ENCODE assay signal across 8 cellular contexts in genomic region chr7:96321041-96321669, GRCh38. TPM values are rescaled to one million over a fixed set of nuclear protein-coding genes. Genes with fewer than 3 reads are reported as not detected.
DNase-seq lines count a peak whose midpoint lies in the region; ATAC-seq and TF ChIP-seq lines count a peak whose summit lies in the region.

No MANE protein-coding gene starts in this region.

- H3K9me3 Mint-ChIP-seq in progenitor cell of endocrine pancreas (ENCODE audit: low read depth), result no peaks in the 10 kb centered on the region

- H3K27ac ChIP-seq in KMS-11, result peak overlapping the region; percentile 86

- H3K4me1 ChIP-seq in KMS-11 (ENCODE audit: low read depth, poor library complexity, severe bottlenecking), result peaks cover 20% of the 10 kb centered on the region

- H3K9ac ChIP-seq in KMS-11, result peak overlapping the region; percentile 94

- H3K4me1 Mint-ChIP-seq in progenitor cell of endocrine pancreas (ENCODE audit: low read depth), result peaks cover 10% of the 10 kb centered on the region

- peak overlapping the region; percentile 97 for H3K27ac Mint-ChIP-seq in progenitor cell of endocrine pancreas

- H3K27me3 Mint-ChIP-seq in progenitor cell of endocrine pancreas, result no peaks in the 10 kb centered on the region

- peak overlapping the region; percentile 95 for H2AFZ ChIP-seq in KMS-11 (ENCODE audit: low read depth)

- peak overlapping the region; percentile 77 for H3K4me2 ChIP-seq in KMS-11

- H3K27me3 ChIP-seq in KMS-11 (ENCODE audit: insufficient read depth, low read depth), result no peaks in the 10 kb centered on the region

- DNase-seq in GDM1 (lab: John Stamatoyannopoulos, UW) (peak; percentile 69), RPMI7951 (ENCODE audit: low read depth) (peak; percentile 85), amniotic stem cell (lab: John Stamatoyannopoulos, UW) (peak; percentile 38), left ventricle myocardium superior (peak; percentile 90), progenitor cell of endocrine pancreas (ENCODE audit: low spot score, unreplicated experiment) (peak; percentile 58), cerebellar nuclear complex (lab: John Stamatoyannopoulos, UW) (no peak)

- no peaks in the 10 kb centered on the region for H3K36me3 Mint-ChIP-seq in progenitor cell of endocrine pancreas (ENCODE audit: insufficient read depth)

- peak overlapping the region; percentile 57 for H3K4me3 ChIP-seq in KMS-11 (IDR thresholded peaks at IDR 0.05; ENCODE audit: insufficient read depth, low read depth, low read length)

- intact Hi-C loops in left ventricle myocardium superior (cut with micrococcal nuclease), result no loop called here

- peaks cover 24% of the 10 kb centered on the region; the same call in 1 of the 2 replicates for H3K79me2 ChIP-seq in KMS-11 (ENCODE audit: insufficient read depth, low read depth)

- no peaks in the 10 kb centered on the region for H4K20me1 ChIP-seq in KMS-11 (ENCODE audit: insufficient read depth)

- no peaks in the 10 kb centered on the region for H3K36me3 ChIP-seq in KMS-11 (ENCODE audit: insufficient read depth)

- H3K4me3 Mint-ChIP-seq in progenitor cell of endocrine pancreas (ENCODE audit: low read depth), result peak overlapping the region; percentile 86

- ATAC-seq in GM21825 (IDR thresholded peaks at IDR 0.05; ENCODE audit: unreplicated experiment) (peak; percentile 44), left ventricle myocardium superior (peak; percentile 88)

- TF ChIP-seq CTCF in KMS-11 (conservative IDR thresholded peaks at IDR 0.05; ENCODE audit: low read depth, low read length) (no peak), progenitor cell of endocrine pancreas (IDR thresholded peaks at IDR 0.05; ENCODE audit: unreplicated experiment) (no peak)

RNA-seq across cellular contexts. Expression of gene SLC25A13, which starts 0.7 kb away (rescaled TPM):
- total RNA-seq in RPMI7951 (2014; rRNA removed; shearing (Covaris generic)), result 37.5 and 41.5 TPM in 2 replicates
- 13.7 TPM for total RNA-seq in left ventricle myocardium superior
- total RNA-seq in progenitor cell of endocrine pancreas, result 54.0 and 58.0 TPM in 2 replicates

Comparison
In these comparisons a context has a peak if more than half of its experiments do, and no peak if none do; other contexts are left out.
1. DNase-seq: peak in GDM1 (single experiment), RPMI7951 (single experiment), amniotic stem cell (single experiment), left ventricle myocardium superior (single experiment) and progenitor cell of endocrine pancreas (single experiment); none in cerebellar nuclear complex (0 of 2).